In genomic region chr1:202129453-202130274, GRCh38 we compare ENCODE assay signal across 16 cellular contexts. TPM values are rescaled to one million over a fixed set of nuclear protein-coding genes. Genes with fewer than 3 reads are reported as not detected.
DNase-seq lines count a peak whose midpoint lies in the region; ATAC-seq and TF ChIP-seq lines count a peak whose summit lies in the region.
"Had no signal": no experiment of that assay in that cellular context is flagged by ENCODE, and none has a peak within 500 bp of the region (broad histone marks: within the 10 kb centered on the region; RNA-seq: fewer than 3 reads in every experiment).

No MANE protein-coding gene starts in this region.

- H4K20me1 ChIP-seq in smooth muscle cell (ENCODE audit: low read depth): peaks cover 8% of the 10 kb centered on the region

- intact Hi-C loops in activated CD8-positive, alpha-beta T cell treated with anti-CD3 and anti-CD28 coated beads for 36 hours (cut with micrococcal nuclease): no loop called here
- intact Hi-C loops in dorsolateral prefrontal cortex (cut with DNase I) (loop anchor here (2.0 to 5.0 kb wide), 2 partner anchors 45 to 242 kb away; partner anchors contain the start of gene SHISA4 (in 2 of the 2)), thyroid gland (cut with DNase I) (loop anchor here (5.0 kb wide), 1 partner anchor 127 kb away; no protein-coding TSS in a partner anchor)

- H3K4me3 Mint-ChIP-seq in activated CD8-positive, alpha-beta T cell treated with anti-CD3 and anti-CD28 coated beads, Interleukin-2, amount 10 ng/mL, durations not matched to agents 7 days and 5 days: no peak overlapping the region
- H3K4me3 Mint-ChIP-seq in activated CD8-positive, alpha-beta T cell treated with anti-CD3 and anti-CD28 coated beads for 36 hours: no peak overlapping the region
- H3K4me3 Mint-ChIP-seq in mesothelial cell of epicardium: no peak overlapping the region
- H3K4me3 Mint-ChIP-seq: CD4-positive, alpha-beta memory T cell had no signal

- 63 to 70% methylated on average over 6 to 8 of the region's 8 CpGs for WGBS in thyroid gland, 2 donors
- WGBS in smooth muscle cell (ENCODE audit: low lambda C conversion rate): 91% methylated on average over 8 of the region's 8 CpGs

- POLR2A ChIA-PET in activated CD8-positive, alpha-beta T cell treated with anti-CD3 and anti-CD28 coated beads, Interleukin-2, amount 10 ng/mL, durations not matched to agents 7 days and 5 days (lab: Charles Lee): no interaction called here
- POLR2A ChIA-PET in activated CD8-positive, alpha-beta T cell treated with anti-CD3 and anti-CD28 coated beads for 36 hours (lab: Charles Lee): interaction anchor here (0.9 kb wide), 1 partner anchor 17 kb away, joined by 5 read pairs; no protein-coding TSS in a partner anchor

- H3K4me1 ChIP-seq in thyroid gland: peaks cover 32 to 49% of the 10 kb centered on the region in 2 donors
- H3K4me1 ChIP-seq in smooth muscle cell (ENCODE audit: low read depth): no peaks in the 10 kb centered on the region

- no peak for DNase-seq in activated CD8-positive, alpha-beta T cell treated with anti-CD3 and anti-CD28 coated beads, Interleukin-2, amount 10 ng/mL, durations not matched to agents 7 days and 5 days
- no peak for DNase-seq in activated CD8-positive, alpha-beta T cell treated with anti-CD3 and anti-CD28 coated beads for 36 hours
- DNase-seq in dorsolateral prefrontal cortex (peak in 2 of 10 donors; percentile 58 to 62), mesothelial cell of epicardium (ENCODE audit: low spot score in 2 of 2, unreplicated experiment in 2 of 2) (no peak), thyroid gland (no peak), smooth muscle cell (lab: John Stamatoyannopoulos, UW; ENCODE audit: unreplicated experiment) (no peak), EL (no peak)
- DNase-seq: CD4-positive, alpha-beta memory T cell; NCI-H345; Right ventricle myocardium superior; stimulated activated CD4-positive, alpha-beta T cell treated with anti-CD3 and anti-CD28 coated beads, Interleukin-12 subunit alpha, Interleukin-12 subunit beta, amount 100 ng/mL, for 4 hours; stimulated activated naive CD4-positive, alpha-beta T cell treated with Interleukin-2 at 50 U/mL for 16 hours; T-helper 2 cell had no signal

- H3K27ac ChIP-seq in dorsolateral prefrontal cortex (peak overlapping the region; percentile 71 to 99 (median 98)), thyroid gland (peak overlapping the region in 2 of 3 donors; percentile 81 to 96), smooth muscle cell (ENCODE audit: low read depth) (no peak overlapping the region)
- H3K27ac ChIP-seq: KMS-11 had no signal

- TF ChIP-seq CTCF in activated CD8-positive, alpha-beta T cell treated with anti-CD3 and anti-CD28 coated beads for 36 hours (IDR thresholded peaks at IDR 0.05): no peak
- TF ChIP-seq CTCF in dorsolateral prefrontal cortex (IDR thresholded peaks at IDR 0.05 in 54 of 56, conservative IDR thresholded peaks at IDR 0.05 in 2 of 56; ENCODE audit: low read depth in 1 of 56, partially characterized antibody in 56 of 56) (peak in 3 of 56 donors; percentile 2 to 14 (median 3)), mesothelial cell of epicardium (IDR thresholded peaks at IDR 0.05; ENCODE audit: unreplicated experiment) (no peak), thyroid gland (IDR thresholded peaks at IDR 0.05) (no peak), smooth muscle cell (IDR thresholded peaks at IDR 0.05; ENCODE audit: borderline replicate concordance, insufficient read depth, poor library complexity, severe bottlenecking) (no peak)

- H3K36me3 ChIP-seq in thyroid gland (peaks cover 8 to 16% of the 10 kb centered on the region in 2 donors), smooth muscle cell (ENCODE audit: low read depth) (no peaks in the 10 kb centered on the region)

- ATAC-seq in activated CD8-positive, alpha-beta T cell treated with anti-CD3 and anti-CD28 coated beads, Interleukin-2, amount 10 ng/mL, durations not matched to agents 7 days and 5 days: no peak
- no peak for ATAC-seq in activated CD8-positive, alpha-beta T cell treated with anti-CD3 and anti-CD28 coated beads for 36 hours
- ATAC-seq in HG03025 (IDR thresholded peaks at IDR 0.05; ENCODE audit: low FRiP score, unreplicated experiment): no peak

- peaks cover 9% of the 10 kb centered on the region for H3K4me1 Mint-ChIP-seq in activated CD8-positive, alpha-beta T cell treated with anti-CD3 and anti-CD28 coated beads, Interleukin-2, amount 10 ng/mL, durations not matched to agents 7 days and 5 days (ENCODE audit: low read depth)
- no peaks in the 10 kb centered on the region for H3K4me1 Mint-ChIP-seq in activated CD8-positive, alpha-beta T cell treated with anti-CD3 and anti-CD28 coated beads for 36 hours (ENCODE audit: low read depth)
- peaks cover 21% of the 10 kb centered on the region for H3K4me1 Mint-ChIP-seq in mesothelial cell of epicardium

- H3K36me3 Mint-ChIP-seq in activated CD8-positive, alpha-beta T cell treated with anti-CD3 and anti-CD28 coated beads, Interleukin-2, amount 10 ng/mL, durations not matched to agents 7 days and 5 days (ENCODE audit: low read depth): peaks cover 7% of the 10 kb centered on the region
- H3K36me3 Mint-ChIP-seq in activated CD8-positive, alpha-beta T cell treated with anti-CD3 and anti-CD28 coated beads for 36 hours (ENCODE audit: low read depth): peaks cover 8% of the 10 kb centered on the region
- peaks cover 9% of the 10 kb centered on the region for H3K36me3 Mint-ChIP-seq in mesothelial cell of epicardium

- no peak for TF ChIP-seq POLR2A in thyroid gland (IDR thresholded peaks at IDR 0.05)

- H3K9ac ChIP-seq in smooth muscle cell (ENCODE audit: low read depth): no peak overlapping the region
- H3K9ac ChIP-seq: KMS-11 had no signal

- H3K27me3 ChIP-seq in dorsolateral prefrontal cortex (no peaks in the 10 kb centered on the region), thyroid gland (no peaks in the 10 kb centered on the region), smooth muscle cell (ENCODE audit: low read depth) (no peaks in the 10 kb centered on the region)

- H3K9me3 ChIP-seq in thyroid gland (no peaks in the 10 kb centered on the region), smooth muscle cell (replicated peaks; ENCODE audit: low read depth) (no peaks in the 10 kb centered on the region)

- no peak overlapping the region for H3K4me2 ChIP-seq in smooth muscle cell
- H3K4me2 ChIP-seq: KMS-11 had no signal

- H3K79me2 ChIP-seq in smooth muscle cell (ENCODE audit: low read depth): no peaks in the 10 kb centered on the region

- no peaks in the 10 kb centered on the region for H3F3A ChIP-seq in smooth muscle cell (ENCODE audit: low read depth)

- no peaks in the 10 kb centered on the region for H3K9me3 Mint-ChIP-seq in activated CD8-positive, alpha-beta T cell treated with anti-CD3 and anti-CD28 coated beads, Interleukin-2, amount 10 ng/mL, durations not matched to agents 7 days and 5 days (ENCODE audit: insufficient read depth)
- no peaks in the 10 kb centered on the region for H3K9me3 Mint-ChIP-seq in activated CD8-positive, alpha-beta T cell treated with anti-CD3 and anti-CD28 coated beads for 36 hours
- no peaks in the 10 kb centered on the region for H3K9me3 Mint-ChIP-seq in mesothelial cell of epicardium
- H3K9me3 Mint-ChIP-seq: CD4-positive, alpha-beta memory T cell had no signal

- H2AFZ ChIP-seq in smooth muscle cell (ENCODE audit: low read depth): no peak overlapping the region

- H3K4me3 ChIP-seq in dorsolateral prefrontal cortex (peak overlapping the region in 43 of 59 donors; percentile 0 to 61 (median 39)), thyroid gland (replicated peaks in 1 of 3) (no peak overlapping the region), smooth muscle cell (no peak overlapping the region)

- CTCF ChIA-PET in activated CD8-positive, alpha-beta T cell treated with anti-CD3 and anti-CD28 coated beads, Interleukin-2, amount 10 ng/mL, durations not matched to agents 7 days and 5 days (lab: Charles Lee): interaction anchor here (1.2 kb wide), 1 partner anchor 25 kb away, joined by 3 read pairs; no protein-coding TSS in a partner anchor
- CTCF ChIA-PET in activated CD8-positive, alpha-beta T cell treated with anti-CD3 and anti-CD28 coated beads for 36 hours (lab: Charles Lee): interaction anchor here (1.2 to 2.0 kb wide), 2 partner anchors 130 to 233 kb away, joined by 3 to 7 read pairs; no protein-coding TSS in a partner anchor

- H3K27ac Mint-ChIP-seq in activated CD8-positive, alpha-beta T cell treated with anti-CD3 and anti-CD28 coated beads, Interleukin-2, amount 10 ng/mL, durations not matched to agents 7 days and 5 days: peak overlapping the region; percentile 39
- H3K27ac Mint-ChIP-seq in activated CD8-positive, alpha-beta T cell treated with anti-CD3 and anti-CD28 coated beads for 36 hours: no peak overlapping the region
- H3K27ac Mint-ChIP-seq in mesothelial cell of epicardium: peak overlapping the region; percentile 43
- H3K27ac Mint-ChIP-seq: CD4-positive, alpha-beta memory T cell had no signal

- peaks cover 9% of the 10 kb centered on the region for H3K27me3 Mint-ChIP-seq in activated CD8-positive, alpha-beta T cell treated with anti-CD3 and anti-CD28 coated beads, Interleukin-2, amount 10 ng/mL, durations not matched to agents 7 days and 5 days (ENCODE audit: low read depth)
- peaks cover 5% of the 10 kb centered on the region for H3K27me3 Mint-ChIP-seq in activated CD8-positive, alpha-beta T cell treated with anti-CD3 and anti-CD28 coated beads for 36 hours
- H3K27me3 Mint-ChIP-seq in mesothelial cell of epicardium (ENCODE audit: low read depth): no peaks in the 10 kb centered on the region

RNA-seq across cellular contexts. Expression of gene GPR37L1, which starts 6.9 kb away (rescaled TPM):
- total RNA-seq in activated CD8-positive, alpha-beta T cell treated with anti-CD3 and anti-CD28 coated beads, Interleukin-2, amount 10 ng/mL, durations not matched to agents 7 days and 5 days: not detected
- not detected for total RNA-seq in activated CD8-positive, alpha-beta T cell treated with anti-CD3 and anti-CD28 coated beads for 36 hours
- total RNA-seq in dorsolateral prefrontal cortex (100 to 1,000 TPM in 3 of 120 experiments, 10 to 100 TPM in 117; 26.2 to 167 (median 58.0) TPM), mesothelial cell of epicardium (0.07 to 0.11 TPM (median 0.09 TPM) in 3 replicates), thyroid gland (under 1 TPM in 2 of 4 donors, not detected in 2; 0.22 to 0.34 TPM), smooth muscle cell (not detected in 2 replicates)
- 0.05 TPM in 1 of 2 replicates, not detected in the other for polyA plus RNA-seq in smooth muscle cell
- total RNA-seq: astrocyte; CD4-positive, alpha-beta memory T cell had no signal

RNA-seq across cellular contexts. Expression of gene ARL8A, which starts 14.9 kb away (rescaled TPM):
- total RNA-seq in activated CD8-positive, alpha-beta T cell treated with anti-CD3 and anti-CD28 coated beads, Interleukin-2, amount 10 ng/mL, durations not matched to agents 7 days and 5 days: 10 to 100 TPM; 39.7 to 42.0 TPM
- total RNA-seq in activated CD8-positive, alpha-beta T cell treated with anti-CD3 and anti-CD28 coated beads for 36 hours: 10 to 100 TPM; 25.8 to 33.7 TPM
- 100 to 1,000 TPM in 119 of 120 experiments, 10 to 100 TPM in 1; 88.0 to 248 (median 166) TPM for total RNA-seq in dorsolateral prefrontal cortex
- 73.9 to 79.6 TPM (median 74.4 TPM) in 3 replicates for total RNA-seq in mesothelial cell of epicardium
- 10 to 100 TPM; 31.2 to 38.6 (median 35.0) TPM for total RNA-seq in thyroid gland
- total RNA-seq in smooth muscle cell: 32.8 and 44.8 TPM in 2 replicates
- 53.3 and 54.7 TPM in 2 replicates for polyA plus RNA-seq in smooth muscle cell

RNA-seq across cellular contexts. Expression of gene PTPN7, which starts 30.7 kb away (rescaled TPM):
- total RNA-seq in activated CD8-positive, alpha-beta T cell treated with anti-CD3 and anti-CD28 coated beads, Interleukin-2, amount 10 ng/mL, durations not matched to agents 7 days and 5 days: 100 to 1,000 TPM; 242 to 255 TPM
- total RNA-seq in activated CD8-positive, alpha-beta T cell treated with anti-CD3 and anti-CD28 coated beads for 36 hours: 100 to 1,000 TPM; 195 to 200 TPM
- total RNA-seq in dorsolateral prefrontal cortex (1 to 10 TPM in 52 of 120 experiments, under 1 TPM in 48, not detected in 20; 0.16 to 4.1 (median 1.0) TPM), mesothelial cell of epicardium (0.31 to 0.49 TPM (median 0.32 TPM) in 3 replicates), thyroid gland (1 to 10 TPM; 1.3 to 4.3 (median 2.1) TPM), smooth muscle cell (not detected in 2 replicates)
- not detected in 2 replicates for polyA plus RNA-seq in smooth muscle cell

Comparison
In these comparisons a context has a peak if more than half of its experiments do, and no peak if none do; other contexts are left out.
1. H3K4me3 ChIP-seq: peak in dorsolateral prefrontal cortex (43 of 59); none in thyroid gland (0 of 3) and smooth muscle cell (single experiment).
2. RNA of gene GPR37L1, which starts 6.9 kb away (total RNA-seq): 26.2 to 167 TPM in dorsolateral prefrontal cortex; 0.22 to 0.34 TPM in thyroid gland, 0.07 to 0.11 TPM in mesothelial cell of epicardium, not detected in activated CD8-positive, alpha-beta T cell treated with anti-CD3 and anti-CD28 coated beads for 36 hours, not detected in activated CD8-positive, alpha-beta T cell treated with anti-CD3 and anti-CD28 coated beads, Interleukin-2, amount 10 ng/mL, durations not matched to agents 7 days and 5 days and not detected in smooth muscle cell; every median in the first group is over 10 times any median in the second.
3. RNA of gene PTPN7, which starts 30.7 kb away (total RNA-seq): 242 to 255 TPM in activated CD8-positive, alpha-beta T cell treated with anti-CD3 and anti-CD28 coated beads, Interleukin-2, amount 10 ng/mL, durations not matched to agents 7 days and 5 days and 195 to 200 TPM in activated CD8-positive, alpha-beta T cell treated with anti-CD3 and anti-CD28 coated beads for 36 hours; 1.3 to 4.3 TPM in thyroid gland, 0.16 to 4.1 TPM in dorsolateral prefrontal cortex, 0.31 to 0.49 TPM in mesothelial cell of epicardium and not detected in smooth muscle cell; every median in the first group is over 10 times any median in the second.